In genomic region chr7:90723866-90724265, GRCh38 we compare ENCODE assay signal across 27 cellular contexts.
DNase-seq lines count a peak whose midpoint lies in the region; ATAC-seq, FAIRE-seq and TF ChIP-seq lines count a peak whose summit lies in the region.
"Had no signal": no experiment of that assay in that cellular context is flagged by ENCODE, and none has a peak within 500 bp of the region (broad histone marks: within the 10 kb centered on the region; RNA-seq: fewer than 3 reads in every experiment).

No MANE protein-coding gene starts in this region.

- H3K27ac Mint-ChIP-seq in stimulated activated naive B cell treated with anti-CD40 and anti-IgM and Interleukin-4, amounts not matched to agents 10 μg/mL and 1 μg/mL and 100 μg/mL, for 72 hours, result peak overlapping the region; percentile 47
- no peak overlapping the region for H3K27ac Mint-ChIP-seq in CD8-positive, alpha-beta memory T cell
- H3K27ac Mint-ChIP-seq: activated CD8-positive, alpha-beta T cell treated with anti-CD3 and anti-CD28 coated beads for 36 hours; GM23338; natural killer cell treated with Interleukin-12 subunit alpha and Interleukin-12 subunit beta and Interleukin-15 and Interleukin-18, amount 100 ng/mL, for 72 hours; stimulated activated naive CD8-positive, alpha-beta T cell treated with anti-CD3 and anti-CD28 coated beads, Interleukin-15, amount 100 ng/mL, for 72 hours had no signal

- ATAC-seq in body of pancreas (no peak), GM19324 (IDR thresholded peaks at IDR 0.05; ENCODE audit: low FRiP score, unreplicated experiment) (no peak), HG02938 (IDR thresholded peaks at IDR 0.05; ENCODE audit: unreplicated experiment) (no peak)
- ATAC-seq in stimulated activated naive B cell treated with anti-CD40 and anti-IgM and Interleukin-4, amounts not matched to agents 10 μg/mL and 1 μg/mL and 100 μg/mL, for 72 hours (replicated peaks), result peak; percentile 52 to 57
- ATAC-seq: activated CD8-positive, alpha-beta T cell treated with anti-CD3 and anti-CD28 coated beads for 36 hours; GM23338; left lobe of liver; natural killer cell treated with Interleukin-12 subunit alpha and Interleukin-12 subunit beta and Interleukin-15 and Interleukin-18, amount 100 ng/mL, for 72 hours; Right ventricle myocardium inferior; sciatic nerve; stimulated activated naive CD8-positive, alpha-beta T cell treated with anti-CD3 and anti-CD28 coated beads, Interleukin-15, amount 100 ng/mL, for 72 hours had no signal

- no peaks in the 10 kb centered on the region for H3K27me3 Mint-ChIP-seq in stimulated activated naive B cell treated with anti-CD40 and anti-IgM and Interleukin-4, amounts not matched to agents 10 μg/mL and 1 μg/mL and 100 μg/mL, for 72 hours
- no peaks in the 10 kb centered on the region for H3K27me3 Mint-ChIP-seq in CD8-positive, alpha-beta memory T cell
- H3K27me3 Mint-ChIP-seq: activated CD8-positive, alpha-beta T cell treated with anti-CD3 and anti-CD28 coated beads for 36 hours; natural killer cell treated with Interleukin-12 subunit alpha and Interleukin-12 subunit beta and Interleukin-15 and Interleukin-18, amount 100 ng/mL, for 72 hours; stimulated activated naive CD8-positive, alpha-beta T cell treated with anti-CD3 and anti-CD28 coated beads, Interleukin-15, amount 100 ng/mL, for 72 hours had no signal

- intact Hi-C loops in body of pancreas (cut with DNase I), result no loop called here

- peaks cover 0 to 2% of the 10 kb centered on the region in 2 donors for H3K9me3 Mint-ChIP-seq in stimulated activated naive B cell treated with anti-CD40 and anti-IgM and Interleukin-4, amounts not matched to agents 10 μg/mL and 1 μg/mL and 100 μg/mL, for 72 hours
- peaks cover 0 to 10% (median 0%) of the 10 kb centered on the region in 5 donors for H3K9me3 Mint-ChIP-seq in CD8-positive, alpha-beta memory T cell
- H3K9me3 Mint-ChIP-seq: activated CD8-positive, alpha-beta T cell treated with anti-CD3 and anti-CD28 coated beads for 36 hours; GM23338; stimulated activated naive CD8-positive, alpha-beta T cell treated with anti-CD3 and anti-CD28 coated beads, Interleukin-15, amount 100 ng/mL, for 72 hours had no signal

- peaks cover 42 to 90% of the 10 kb centered on the region in 2 donors for H3K4me1 Mint-ChIP-seq in stimulated activated naive B cell treated with anti-CD40 and anti-IgM and Interleukin-4, amounts not matched to agents 10 μg/mL and 1 μg/mL and 100 μg/mL, for 72 hours
- no peaks in the 10 kb centered on the region for H3K4me1 Mint-ChIP-seq in CD8-positive, alpha-beta memory T cell
- H3K4me1 Mint-ChIP-seq: stimulated activated naive CD8-positive, alpha-beta T cell treated with anti-CD3 and anti-CD28 coated beads, Interleukin-15, amount 100 ng/mL, for 72 hours had no signal

- peak overlapping the region; percentile 18 to 90 (median 52) for H3K27ac ChIP-seq in body of pancreas
- H3K27ac ChIP-seq in CD8-positive, alpha-beta memory T cell (ENCODE audit: low read depth, low read length), result no peak overlapping the region
- H3K27ac ChIP-seq: brain microvascular endothelial cell, thyroid gland had no signal

- H3K36me3 ChIP-seq in body of pancreas (replicated peaks in 1 of 2; ENCODE audit: insufficient read depth in 1 of 2, low read depth in 2 of 2), result no peaks in the 10 kb centered on the region
- H3K36me3 ChIP-seq in CD8-positive, alpha-beta memory T cell (ENCODE audit: insufficient read depth, low read length), result no peaks in the 10 kb centered on the region
- H3K36me3 ChIP-seq: brain microvascular endothelial cell, ovary, thyroid gland had no signal

- POLR2A ChIA-PET in CD8-positive, alpha-beta memory T cell (lab: Charles Lee), result no interaction called here

- H3K4me3 ChIP-seq in body of pancreas, result no peak overlapping the region
- H3K4me3 ChIP-seq in CD8-positive, alpha-beta memory T cell (ENCODE audit: low read length), result no peak overlapping the region
- H3K4me3 ChIP-seq: GM23338, ovary, thyroid gland had no signal

- no peak for TF ChIP-seq CTCF in body of pancreas (IDR thresholded peaks at IDR 0.05)

- H3K4me1 ChIP-seq in body of pancreas, result peaks cover 90% of the 10 kb centered on the region
- no peaks in the 10 kb centered on the region for H3K4me1 ChIP-seq in CD8-positive, alpha-beta memory T cell (ENCODE audit: insufficient read depth, low read length)

- peak; percentile 55 for FAIRE-seq in GM18507 (lab: Jason Lieb, UNC)

- no peaks in the 10 kb centered on the region for H3K27me3 ChIP-seq in body of pancreas
- no peaks in the 10 kb centered on the region for H3K27me3 ChIP-seq in CD8-positive, alpha-beta memory T cell (ENCODE audit: insufficient read depth, low read length, poor library complexity, severe bottlenecking)
- H3K27me3 ChIP-seq: brain microvascular endothelial cell, ovary, thyroid gland had no signal

- H3K9me3 ChIP-seq in body of pancreas, result no peaks in the 10 kb centered on the region
- no peaks in the 10 kb centered on the region for H3K9me3 ChIP-seq in CD8-positive, alpha-beta memory T cell (ENCODE audit: low read length)
- H3K9me3 ChIP-seq: ovary, thyroid gland had no signal

- H3K36me3 Mint-ChIP-seq in stimulated activated naive B cell treated with anti-CD40 and anti-IgM and Interleukin-4, amounts not matched to agents 10 μg/mL and 1 μg/mL and 100 μg/mL, for 72 hours, result peaks cover 39 to 56% of the 10 kb centered on the region in 2 donors
- no peaks in the 10 kb centered on the region for H3K36me3 Mint-ChIP-seq in CD8-positive, alpha-beta memory T cell
- H3K36me3 Mint-ChIP-seq: natural killer cell treated with Interleukin-12 subunit alpha and Interleukin-12 subunit beta and Interleukin-15 and Interleukin-18, amount 100 ng/mL, for 72 hours had no signal

- TF ChIP-seq POLR2A in body of pancreas (IDR thresholded peaks at IDR 0.05), result no peak

- CTCF ChIA-PET in CD8-positive, alpha-beta memory T cell (lab: Charles Lee), result no interaction called here

- H3K4me3 Mint-ChIP-seq in stimulated activated naive B cell treated with anti-CD40 and anti-IgM and Interleukin-4, amounts not matched to agents 10 μg/mL and 1 μg/mL and 100 μg/mL, for 72 hours, result peak overlapping the region in 1 of 2 donors; percentile 19
- H3K4me3 Mint-ChIP-seq in CD8-positive, alpha-beta memory T cell, result no peak overlapping the region
- H3K4me3 Mint-ChIP-seq: activated CD8-positive, alpha-beta T cell treated with anti-CD3 and anti-CD28 coated beads for 36 hours; GM23338; natural killer cell treated with Interleukin-12 subunit alpha and Interleukin-12 subunit beta and Interleukin-15 and Interleukin-18, amount 100 ng/mL, for 72 hours; stimulated activated naive CD8-positive, alpha-beta T cell treated with anti-CD3 and anti-CD28 coated beads, Interleukin-15, amount 100 ng/mL, for 72 hours had no signal

- DNase-seq in GM18507 (ENCODE audit: extremely low spot score, insufficient read length, low read depth) (no peak), NAMALWA (ENCODE audit: low spot score) (peak; percentile 58), body of pancreas (no peak)
- no peak for DNase-seq in stimulated activated naive B cell treated with anti-CD40 and anti-IgM and Interleukin-4, amounts not matched to agents 10 μg/mL and 1 μg/mL and 100 μg/mL, for 72 hours
- DNase-seq in CD8-positive, alpha-beta memory T cell, result no peak
- DNase-seq: activated CD4-positive, alpha-beta T cell treated with anti-CD3 and anti-CD28 coated beads for 1 hour; activated CD8-positive, alpha-beta T cell treated with anti-CD3 and anti-CD28 coated beads for 36 hours; activated naive CD4-positive, alpha-beta T cell; brain microvascular endothelial cell; effector CD4-positive, alpha-beta T cell; foreskin fibroblast; GDM1; midbrain; NCI-H1105 treated with DMSO at 0.1 percent for 48 hours; NCI-H2029; NCI-H2227 treated with DMSO at 0.1 percent for 48 hours; OCI-M1; ovary; stimulated activated naive CD8-positive, alpha-beta T cell treated with anti-CD3 and anti-CD28 coated beads, Interleukin-15, amount 100 ng/mL, for 72 hours; thyroid gland had no signal

Comparison
In these comparisons a context has a peak if more than half of its experiments do, and no peak if none do; other contexts are left out.
1. ATAC-seq: peak in stimulated activated naive B cell treated with anti-CD40 and anti-IgM and Interleukin-4, amounts not matched to agents 10 μg/mL and 1 μg/mL and 100 μg/mL, for 72 hours (2 of 2); none in body of pancreas (single experiment), GM19324 (single experiment) and HG02938 (single experiment).